Comparison of ENCODE assay signal across 8 cellular contexts in genomic region chr11:47578524-47579460, GRCh38. TPM values are rescaled to one million over a fixed set of nuclear protein-coding genes. Genes with fewer than 3 reads are reported as not detected.
A peak's percentile ranks its signal among the peaks of the same experiment; 100 is the strongest.
DNase-seq lines count a peak whose midpoint lies in the region; ATAC-seq lines count a peak whose summit lies in the region.

Gene KBTBD4, minus strand, starts transcription at chr11:47578970. Its CDS starts 19 bp downstream, at chr11:47578951.
Gene NDUFS3, plus strand, starts transcription at chr11:47579074. Its CDS starts 18 bp downstream, at chr11:47579092.

- peak within 1 kb of the TSS; percentile 67 to 99 (median 99) for H3K27ac Mint-ChIP-seq in IgD-negative memory B cell

- peak within 1 kb of the TSS; percentile 65 for H3K27ac ChIP-seq in epithelial cell of prostate

- H3K4me1 Mint-ChIP-seq in IgD-negative memory B cell, result peaks cover 14 to 35% (median 20%) of the 10 kb centered on the region in 3 donors

- peaks cover 8% of the 10 kb centered on the region for H3K36me3 Mint-ChIP-seq in IgD-negative memory B cell

- DNase-seq in DMS114 treated with DMSO at 0.1 percent for 48 hours (lab: John Stamatoyannopoulos, UW; ENCODE audit: unreplicated experiment) (peak; percentile 80), OCI-M1 (lab: John Stamatoyannopoulos, UW) (peak; percentile 93), activated T-cell treated with anti-CD3 and anti-CD28 coated beads for 24 hours (ENCODE audit: low read depth) (peak; percentile 88), epithelial cell of prostate (ENCODE audit: low read depth, low spot score) (peak; percentile 52), mucosa of gallbladder (ENCODE audit: low spot score) (peak; percentile 89)
- DNase-seq in stimulated activated CD8-positive, alpha-beta memory T cell treated with anti-CD3 and anti-CD28 coated beads, Interleukin-4, amount 100 ng/mL, for 24 hours (ENCODE audit: low read depth), result peak; percentile 74

- ATAC-seq in GM21576 (IDR thresholded peaks at IDR 0.05; ENCODE audit: unreplicated experiment), result peak; percentile 92

- H3K27me3 Mint-ChIP-seq in IgD-negative memory B cell, result peaks cover 2% of the 10 kb centered on the region

- no peaks in the 10 kb centered on the region for H3K9me3 Mint-ChIP-seq in IgD-negative memory B cell

- peak within 1 kb of the TSS; percentile 91 to 100 (median 100) for H3K4me3 Mint-ChIP-seq in IgD-negative memory B cell

RNA-seq across cellular contexts. Expression of gene KBTBD4, which starts in this region (rescaled TPM):
- 41.6 TPM for polyA plus RNA-seq in IgD-negative memory B cell
- total RNA-seq in mucosa of gallbladder, result 20.3 TPM

RNA-seq across cellular contexts. Expression of gene NDUFS3, which starts in this region (rescaled TPM):
- 105 TPM for polyA plus RNA-seq in IgD-negative memory B cell
- total RNA-seq in mucosa of gallbladder, result 97.8 TPM

Comparison
In these comparisons a context has a peak if more than half of its experiments do, and no peak if none do; other contexts are left out.
1. Peak in every context shown above with its lines: DNase-seq, ATAC-seq and H3K27ac ChIP-seq.